Comparison of ENCODE assay signal across 13 cellular contexts in genomic region chr19:524062-524674, GRCh38. TPM values are rescaled to one million over a fixed set of nuclear protein-coding genes. Genes with fewer than 3 reads are reported as not detected.
A peak's percentile ranks its signal among the peaks of the same experiment; 100 is the strongest.
DNase-seq lines count a peak whose midpoint lies in the region; ATAC-seq lines count a peak whose summit lies in the region.
"Had no signal": no experiment of that assay in that cellular context is flagged by ENCODE, and none has a peak within 500 bp of the region (broad histone marks: within the 10 kb centered on the region; RNA-seq: fewer than 3 reads in every experiment).

No MANE protein-coding gene starts in this region.

- H3K27ac ChIP-seq in neuronal stem cell (replicated peaks; ENCODE audit: low read length), result no peak overlapping the region
- H3K27ac ChIP-seq: cardiac muscle cell, suprapubic skin had no signal

- ATAC-seq in GM18858 (IDR thresholded peaks at IDR 0.05; ENCODE audit: unreplicated experiment) (no peak), HG02759 (IDR thresholded peaks at IDR 0.05; ENCODE audit: unreplicated experiment) (no peak)
- ATAC-seq: activated T-helper 17 cell treated with anti-CD3 and anti-CD28 coated beads, Interleukin-2, amount 50 U/mL, for 72 hours had no signal

- H3K4ac ChIP-seq in neuronal stem cell (ENCODE audit: low read length), result no peak overlapping the region

- H3K9me3 ChIP-seq in neuronal stem cell (replicated peaks in 1 of 2; ENCODE audit: control insufficient read depth in 2 of 2, insufficient read depth in 1 of 2, low read depth in 1 of 2, low read length in 2 of 2), result peaks cover 0 to 9% of the 10 kb centered on the region in 2 donors
- H3K9me3 ChIP-seq: suprapubic skin had no signal

- DNase-seq in DMS53 (lab: John Stamatoyannopoulos, UW), result peak; percentile 69
- no peak for DNase-seq in DMS53 treated with DMSO at 0.1 percent for 48 hours (lab: John Stamatoyannopoulos, UW; ENCODE audit: unreplicated experiment)
- DNase-seq in HuH-7.5 (ENCODE audit: low spot score), result peak; percentile 77
- DNase-seq in astrocyte of the hippocampus (ENCODE audit: low read depth, low spot score), result peak; percentile 35
- DNase-seq in neuronal stem cell (ENCODE audit: low spot score), result no peak
- no peak for DNase-seq in NCI-H2196 (lab: John Stamatoyannopoulos, UW; ENCODE audit: unreplicated experiment)
- DNase-seq: activated CD4-positive, CD25-positive, alpha-beta regulatory T cell treated with anti-CD3 and anti-CD28 coated beads, Interleukin-2, amount 50 U/mL, for 72 hours; NCI-H446 had no signal

- peak overlapping the region; percentile 80 for H3K23ac ChIP-seq in neuronal stem cell (ENCODE audit: low read depth, low read length, poor library complexity)

- no peak overlapping the region for H4K8ac ChIP-seq in neuronal stem cell (ENCODE audit: low read depth, low read length)

- no peak overlapping the region for H3K9ac ChIP-seq in neuronal stem cell (ENCODE audit: low read depth, low read length, poor library complexity)

- no peaks in the 10 kb centered on the region for H3K27me3 ChIP-seq in neuronal stem cell (ENCODE audit: control insufficient read depth in 3 of 3, insufficient read depth in 3 of 3, low read depth in 1 of 3, low read length in 3 of 3)
- H3K27me3 ChIP-seq: cardiac muscle cell had no signal

- peaks cover 4 to 8% of the 10 kb centered on the region in 2 donors for H3K4me1 ChIP-seq in neuronal stem cell (ENCODE audit: control insufficient read depth in 2 of 2, insufficient read depth in 1 of 2, low read depth in 1 of 2, low read length in 2 of 2)
- H3K4me1 ChIP-seq: suprapubic skin had no signal

- no peak overlapping the region for H2BK12ac ChIP-seq in neuronal stem cell (ENCODE audit: low read length)

- peak overlapping the region; percentile 1 for H3K14ac ChIP-seq in neuronal stem cell (ENCODE audit: low read length)

- no CpG with 5 or more reads among the region's 29 CpGs for WGBS in neuronal stem cell (ENCODE audit: extremely low coverage in 2 of 2, insufficient read length in 2 of 2, insufficient replicate concordance in 1 of 2), 2 donors

- H2AFZ ChIP-seq in neuronal stem cell (ENCODE audit: low read length), result no peak overlapping the region

- H2BK120ac ChIP-seq in neuronal stem cell (ENCODE audit: low read depth, low read length), result no peak overlapping the region

- H4K91ac ChIP-seq in neuronal stem cell (ENCODE audit: low read depth, low read length, poor library complexity), result no peak overlapping the region

- peak overlapping the region; percentile 25 for H2AK5ac ChIP-seq in neuronal stem cell (ENCODE audit: low read depth, low read length)

- no peak overlapping the region for H3K4me3 ChIP-seq in neuronal stem cell (ENCODE audit: low read length in 2 of 2)
- H3K4me3 ChIP-seq: cardiac muscle cell, suprapubic skin had no signal

- H3K18ac ChIP-seq in neuronal stem cell (ENCODE audit: low read length), result peak overlapping the region; percentile 52

- H3K79me1 ChIP-seq in neuronal stem cell (ENCODE audit: low read depth, low read length), result peaks cover 4% of the 10 kb centered on the region

- no peak overlapping the region for H2BK5ac ChIP-seq in neuronal stem cell (ENCODE audit: low read length)

- H2BK15ac ChIP-seq in neuronal stem cell (ENCODE audit: low read length), result peak overlapping the region; percentile 85

- H3K4me2 ChIP-seq in neuronal stem cell (ENCODE audit: insufficient read depth, low read length, poor library complexity, severe bottlenecking), result no peak overlapping the region

- H3K36me3 ChIP-seq in neuronal stem cell (replicated peaks in 1 of 2; ENCODE audit: control insufficient read depth in 2 of 2, insufficient read depth in 2 of 2, low read length in 2 of 2), result peaks cover 4 to 7% of the 10 kb centered on the region in 2 donors
- H3K36me3 ChIP-seq: cardiac muscle cell, suprapubic skin had no signal

RNA-seq across cellular contexts. Expression of gene CDC34, which starts 7.4 kb away (rescaled TPM):
- 109 TPM for polyA plus RNA-seq in neuronal stem cell (2013, experiment 1 of 2)
- 105 TPM for polyA plus RNA-seq in neuronal stem cell (2013, experiment 2 of 2)

RNA-seq across cellular contexts. Expression of gene TPGS1, which starts 16.9 kb away (rescaled TPM):
- polyA plus RNA-seq in neuronal stem cell (2013, experiment 1 of 2), result 6.3 TPM
- 6.2 TPM for polyA plus RNA-seq in neuronal stem cell (2013, experiment 2 of 2)

RNA-seq across cellular contexts. Expression of gene GZMM, which starts 19.7 kb away (rescaled TPM):
- 0.04 TPM for polyA plus RNA-seq in neuronal stem cell (2013, experiment 1 of 2)
- 0.06 TPM for polyA plus RNA-seq in neuronal stem cell (2013, experiment 2 of 2)

RNA-seq across cellular contexts. Expression of gene MADCAM1, which starts 27.9 kb away (rescaled TPM):
- 0.89 TPM for polyA plus RNA-seq in neuronal stem cell (2013, experiment 1 of 2)
- 0.91 TPM for polyA plus RNA-seq in neuronal stem cell (2013, experiment 2 of 2)

RNA-seq across cellular contexts. Expression of gene BSG, which starts 48.2 kb away (rescaled TPM):
- polyA plus RNA-seq in neuronal stem cell (2013, experiment 1 of 2), result 596 TPM
- 585 TPM for polyA plus RNA-seq in neuronal stem cell (2013, experiment 2 of 2)

Comparison
In these comparisons a context has a peak if more than half of its experiments do, and no peak if none do; other contexts are left out.
1. DNase-seq: peak in DMS53 (single experiment), HuH-7.5 (single experiment) and astrocyte of the hippocampus (single experiment); none in DMS53 treated with DMSO at 0.1 percent for 48 hours (single experiment), neuronal stem cell (single experiment) and NCI-H2196 (single experiment).